ENCODE assay signal across 2 cellular contexts in the genomic region with DNA sequence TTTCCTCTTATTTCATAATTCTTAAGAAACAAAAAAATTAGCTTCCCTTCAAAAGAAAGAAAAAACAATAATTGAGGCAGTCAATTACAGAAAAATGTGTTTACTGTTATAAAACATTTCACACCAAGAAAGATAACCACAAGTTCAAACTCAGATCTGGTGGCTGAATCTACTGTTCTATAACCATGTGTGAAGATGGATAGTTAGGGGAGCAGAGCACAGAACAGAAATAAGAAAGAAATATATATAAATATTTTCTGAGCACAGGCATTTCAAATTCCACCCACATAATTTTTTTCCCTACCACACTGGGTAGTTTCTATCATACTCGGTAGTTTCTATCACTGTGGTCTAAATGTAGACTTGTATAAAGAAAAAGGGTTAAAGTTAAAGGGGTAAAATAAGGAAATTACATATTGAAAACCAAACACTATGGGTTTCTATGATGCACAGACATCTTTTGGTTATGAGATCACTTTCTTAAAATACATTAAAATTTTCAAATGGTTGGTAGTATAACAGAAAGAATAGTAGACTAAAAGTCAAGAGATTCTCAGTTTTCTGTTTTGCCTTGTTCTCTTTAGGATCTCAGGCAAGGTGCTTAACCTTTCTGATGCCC.
TF ChIP-seq lines count a peak whose summit lies in the region.

No MANE protein-coding gene starts in this region.

TF ChIP-seq in SK-N-SH, 30 proteins besides CTCF, POLR2A, EP300 and RAD21:
- TF ChIP-seq RCOR1 (IDR thresholded peaks at IDR 0.05; ENCODE audit: low read length) = no peak
- no peak for TF ChIP-seq NFIC (IDR thresholded peaks at IDR 0.05; ENCODE audit: borderline replicate concordance)
- no peak for TF ChIP-seq MEF2A (IDR thresholded peaks at IDR 0.05; ENCODE audit: borderline replicate concordance, low read depth)
- no peak for TF ChIP-seq SMC3 (IDR thresholded peaks at IDR 0.05; ENCODE audit: low read depth, low read length)

TF ChIP-seq in SK-N-SH treated with all-trans-retinoic acid at 6 μM for 48 hours, 23 proteins besides CTCF, POLR2A, EP300 and RAD21:
- TF ChIP-seq TCF4 (CRISPR knock-in tag; IDR thresholded peaks at IDR 0.05; ENCODE audit: borderline replicate concordance) = no peak
- no peak for TF ChIP-seq PPARA (CRISPR knock-in tag; IDR thresholded peaks at IDR 0.05; ENCODE audit: borderline replicate concordance)
- no peak for TF ChIP-seq ZNF565 (CRISPR knock-in tag; conservative IDR thresholded peaks at IDR 0.05; ENCODE audit: low read depth)
